ENCODE assay signal across 35 cellular contexts in the genomic region with DNA sequence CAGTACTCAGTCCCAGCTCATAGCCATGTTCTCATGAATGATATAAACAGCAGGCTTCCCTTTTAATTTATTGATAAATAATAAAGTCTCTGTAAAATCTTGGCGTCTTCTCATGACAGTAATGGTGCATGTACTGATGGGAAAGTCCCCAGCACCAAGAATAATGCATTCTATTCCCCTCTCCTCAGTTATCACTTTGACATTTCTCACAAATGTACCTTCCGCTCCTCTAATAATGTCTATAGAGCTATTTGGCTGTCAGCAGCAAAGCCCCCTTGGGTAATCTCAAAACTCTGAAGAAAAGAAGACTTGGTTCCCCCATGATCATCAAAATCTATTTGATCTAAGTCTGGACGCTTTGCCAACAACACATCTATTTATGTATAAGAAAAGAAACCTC.
"Had no signal": no experiment of that assay in that cellular context is flagged by ENCODE, and none has a peak within 500 bp of the region (broad histone marks: within the 10 kb centered on the region; RNA-seq: fewer than 3 reads in every experiment).

No MANE protein-coding gene starts in this region.

- H3K4me1 ChIP-seq: adrenal gland, body of pancreas, breast epithelium had no signal

- H3K27ac ChIP-seq: adrenal gland, body of pancreas, brain microvascular endothelial cell, breast epithelium, VCaP had no signal

- DNase-seq: activated B cell treated with CpG ODN at 0.5 μM for 24 hours; activated CD4-positive, alpha-beta memory T cell treated with anti-CD3 and anti-CD28 coated beads for 36 hours; activated CD4-positive, alpha-beta T cell treated with anti-CD3 and anti-CD28 coated beads for 4 hours; activated CD4-positive, alpha-beta T cell treated with anti-CD3 and anti-CD28 coated beads, Interleukin-2, amount 10 ng/mL, durations not matched to agents 24 days and 14 days; activated CD4-positive, alpha-beta T cell treated with anti-CD3 and anti-CD28 coated beads, Interleukin-2, amount 50 U/mL, for 1 hour; activated CD4-positive, alpha-beta T cell treated with anti-CD3 and anti-CD28 coated beads, Interleukin-2, amount 50 U/mL, for 4 hours; activated CD4-positive, CD25-positive, alpha-beta regulatory T cell treated with anti-CD3 and anti-CD28 coated beads, Interleukin-2, amount 50 U/mL, for 72 hours; activated CD8-positive, alpha-beta memory T cell treated with anti-CD3 and anti-CD28 coated beads, Interleukin-2, amount 50 U/mL, for 4 hours; activated CD8-positive, alpha-beta T cell treated with anti-CD3 and anti-CD28 coated beads for 36 hours; activated effector memory CD4-positive, alpha-beta T cell treated with anti-CD3 and anti-CD28 coated beads, Interleukin-2, amount 50 U/mL, for 16 hours; activated gamma-delta T cell treated with Interleukin-2 at 50 U/mL for 16 hours; activated naive CD4-positive, alpha-beta T cell; activated naive CD4-positive, alpha-beta T cell treated with anti-CD3 and anti-CD28 coated beads for 36 hours; activated naive CD4-positive, alpha-beta T cell treated with anti-CD3 and anti-CD28 coated beads, Interleukin-2, amount 50 U/mL, for 16 hours; activated naive CD8-positive, alpha-beta T cell treated with anti-CD3 and anti-CD28 coated beads for 36 hours; activated T-cell treated with anti-CD3 and anti-CD28 coated beads for 4 hours; activated T-cell treated with anti-CD3 and anti-CD28 coated beads, Interleukin-2, amount 50 U/mL, for 1 hour; activated T-cell treated with anti-CD3 and anti-CD28 coated beads, Interleukin-2, amount 50 U/mL, for 4 hours; activated T-cell treated with anti-CD3 and anti-CD28 coated beads, Interleukin-2, amount 50 U/mL, for 72 hours; adrenal gland; amniotic stem cell; aorta; body of pancreas; brain microvascular endothelial cell; T-helper 1 cell; T-helper 2 cell; T-helper 9 cell had no signal

- H3K36me3 Mint-ChIP-seq: activated CD4-positive, alpha-beta memory T cell treated with anti-CD3 and anti-CD28 coated beads for 36 hours; activated naive CD4-positive, alpha-beta T cell treated with anti-CD3 and anti-CD28 coated beads, Interleukin-2, amount 50 U/mL, for 72 hours; activated naive CD8-positive, alpha-beta T cell treated with anti-CD3 and anti-CD28 coated beads for 36 hours had no signal

- H3K4me1 Mint-ChIP-seq: activated B cell treated with CpG ODN at 0.5 μM for 24 hours; activated CD4-positive, alpha-beta T cell treated with anti-CD3 and anti-CD28 coated beads, Interleukin-2, amount 10 ng/mL, durations not matched to agents 24 days and 14 days; activated naive CD8-positive, alpha-beta T cell treated with anti-CD3 and anti-CD28 coated beads for 36 hours; activated T-helper 17 cell treated with anti-CD3 and anti-CD28 coated beads, Interleukin-2, amount 50 U/mL, for 72 hours; central memory CD8-positive, alpha-beta T cell had no signal

- H3K36me3 ChIP-seq: adrenal gland, brain microvascular endothelial cell, breast epithelium had no signal

- H3K27me3 ChIP-seq: adrenal gland, body of pancreas, brain microvascular endothelial cell, breast epithelium had no signal

- H3K27me3 Mint-ChIP-seq: activated B cell treated with CpG ODN at 0.5 μM for 24 hours; activated CD4-positive, alpha-beta memory T cell treated with anti-CD3 and anti-CD28 coated beads for 36 hours; activated CD4-positive, alpha-beta T cell treated with anti-CD3 and anti-CD28 coated beads, Interleukin-2, amount 10 ng/mL, durations not matched to agents 24 days and 14 days; activated CD8-positive, alpha-beta T cell treated with anti-CD3 and anti-CD28 coated beads for 36 hours; activated naive CD8-positive, alpha-beta T cell treated with anti-CD3 and anti-CD28 coated beads for 36 hours; activated T-helper 17 cell treated with anti-CD3 and anti-CD28 coated beads, Interleukin-2, amount 50 U/mL, for 72 hours; central memory CD8-positive, alpha-beta T cell had no signal

- H3K27ac Mint-ChIP-seq: activated B cell treated with CpG ODN at 0.5 μM for 24 hours; activated CD4-positive, alpha-beta memory T cell treated with anti-CD3 and anti-CD28 coated beads for 36 hours; activated CD4-positive, alpha-beta T cell treated with anti-CD3 and anti-CD28 coated beads, Interleukin-2, amount 10 ng/mL, durations not matched to agents 24 days and 14 days; activated CD8-positive, alpha-beta T cell treated with anti-CD3 and anti-CD28 coated beads for 36 hours; activated naive CD4-positive, alpha-beta T cell treated with anti-CD3 and anti-CD28 coated beads for 36 hours; activated naive CD4-positive, alpha-beta T cell treated with anti-CD3 and anti-CD28 coated beads, Interleukin-2, amount 50 U/mL, for 72 hours; activated naive CD8-positive, alpha-beta T cell treated with anti-CD3 and anti-CD28 coated beads for 36 hours; activated T-cell treated with anti-CD3 and anti-CD28 coated beads, Interleukin-2, amount 50 U/mL, for 72 hours; activated T-helper 1 cell treated with anti-CD3 and anti-CD28 coated beads, Interleukin-12 subunit alpha, Interleukin-12 subunit beta, Interleukin-2, Interleukin-4 antibody, amounts not matched to agents 30 ng/mL and 10 ng/mL and 1 ng/mL, durations not matched to agents 14 hours and 24 hours and 36 hours; activated T-helper 17 cell treated with anti-CD3 and anti-CD28 coated beads, Interleukin-2, amount 50 U/mL, for 72 hours; T-helper 1 cell treated with Interleukin-12 subunit alpha and Interleukin-12 subunit beta and Interleukin-4 antibody, amounts not matched to agents 30 μg/mL and 1 μg/mL, for 36 hours; T-helper 2 cell treated with Interferon-gamma antibody and Interleukin-4, amounts not matched to agents 5 μg/mL and 100 μg/mL, for 36 hours had no signal

- H3K9me3 Mint-ChIP-seq: activated B cell treated with CpG ODN at 0.5 μM for 24 hours; activated CD4-positive, alpha-beta memory T cell treated with anti-CD3 and anti-CD28 coated beads for 36 hours; activated CD4-positive, alpha-beta T cell treated with anti-CD3 and anti-CD28 coated beads, Interleukin-2, amount 10 ng/mL, durations not matched to agents 24 days and 14 days; activated CD8-positive, alpha-beta T cell treated with anti-CD3 and anti-CD28 coated beads for 36 hours; activated naive CD4-positive, alpha-beta T cell treated with anti-CD3 and anti-CD28 coated beads for 36 hours; activated naive CD8-positive, alpha-beta T cell treated with anti-CD3 and anti-CD28 coated beads for 36 hours; activated T-helper 1 cell treated with anti-CD3 and anti-CD28 coated beads, Interleukin-12 subunit alpha, Interleukin-12 subunit beta, Interleukin-2, Interleukin-4 antibody, amounts not matched to agents 30 ng/mL and 10 ng/mL and 1 ng/mL, durations not matched to agents 14 hours and 24 hours and 36 hours; T-helper 1 cell treated with Interleukin-12 subunit alpha and Interleukin-12 subunit beta and Interleukin-4 antibody, amounts not matched to agents 30 μg/mL and 1 μg/mL, for 36 hours; T-helper 2 cell treated with Interferon-gamma antibody and Interleukin-4, amounts not matched to agents 5 μg/mL and 100 μg/mL, for 36 hours had no signal

- H3K9me3 ChIP-seq: adrenal gland, body of pancreas, breast epithelium had no signal

- H3K4me3 Mint-ChIP-seq: activated B cell treated with CpG ODN at 0.5 μM for 24 hours; activated CD4-positive, alpha-beta memory T cell treated with anti-CD3 and anti-CD28 coated beads for 36 hours; activated CD4-positive, alpha-beta T cell treated with anti-CD3 and anti-CD28 coated beads, Interleukin-2, amount 10 ng/mL, durations not matched to agents 24 days and 14 days; activated CD8-positive, alpha-beta T cell treated with anti-CD3 and anti-CD28 coated beads for 36 hours; activated naive CD4-positive, alpha-beta T cell treated with anti-CD3 and anti-CD28 coated beads for 36 hours; activated naive CD8-positive, alpha-beta T cell treated with anti-CD3 and anti-CD28 coated beads for 36 hours; activated T-cell treated with anti-CD3 and anti-CD28 coated beads, Interleukin-2, amount 50 U/mL, for 4 hours; activated T-cell treated with anti-CD3 and anti-CD28 coated beads, Interleukin-2, amount 50 U/mL, for 72 hours; activated T-helper 1 cell treated with anti-CD3 and anti-CD28 coated beads, Interleukin-12 subunit alpha, Interleukin-12 subunit beta, Interleukin-2, Interleukin-4 antibody, amounts not matched to agents 30 ng/mL and 10 ng/mL and 1 ng/mL, durations not matched to agents 14 hours and 24 hours and 36 hours; activated T-helper 17 cell treated with anti-CD3 and anti-CD28 coated beads, Interleukin-2, amount 50 U/mL, for 72 hours; central memory CD8-positive, alpha-beta T cell; T-helper 1 cell treated with Interleukin-12 subunit alpha and Interleukin-12 subunit beta and Interleukin-4 antibody, amounts not matched to agents 30 μg/mL and 1 μg/mL, for 36 hours; T-helper 2 cell treated with Interferon-gamma antibody and Interleukin-4, amounts not matched to agents 5 μg/mL and 100 μg/mL, for 36 hours had no signal

- H3K4me3 ChIP-seq: adrenal gland, body of pancreas, breast epithelium had no signal

- ATAC-seq: activated CD8-positive, alpha-beta T cell treated with anti-CD3 and anti-CD28 coated beads for 36 hours; activated naive CD4-positive, alpha-beta T cell treated with anti-CD3 and anti-CD28 coated beads, Interleukin-2, amount 50 U/mL, for 72 hours; activated T-cell treated with anti-CD3 and anti-CD28 coated beads, Interleukin-2, amount 50 U/mL, for 4 hours; activated T-cell treated with anti-CD3 and anti-CD28 coated beads, Interleukin-2, amount 50 U/mL, for 72 hours; activated T-helper 17 cell treated with anti-CD3 and anti-CD28 coated beads, Interleukin-2, amount 50 U/mL, for 72 hours; body of pancreas had no signal
